13 cellular contexts compared by ENCODE assay signal in the genomic region with DNA sequence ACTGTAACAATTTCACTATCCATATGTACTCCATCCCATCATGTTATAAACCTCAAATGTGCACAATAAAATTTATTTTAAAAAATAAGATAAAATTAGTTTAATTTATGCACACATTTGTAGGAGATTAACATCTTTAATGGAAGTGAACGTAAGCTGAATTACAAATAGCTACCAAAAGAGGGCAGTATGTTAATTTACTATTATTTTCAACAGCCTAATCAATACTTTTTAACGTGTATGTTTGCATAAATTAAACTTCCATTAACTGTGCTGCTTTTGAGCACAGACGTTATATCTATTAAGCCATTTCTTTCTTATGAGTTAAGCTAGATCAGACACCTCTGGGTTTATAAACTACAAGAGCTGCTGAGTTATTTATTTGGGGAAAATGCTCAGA. TPM values are rescaled to one million over a fixed set of nuclear protein-coding genes. Genes with fewer than 3 reads are reported as not detected.
DNase-seq lines count a peak whose midpoint lies in the region; ATAC-seq, FAIRE-seq and TF ChIP-seq lines count a peak whose summit lies in the region.
"Had no signal": no experiment of that assay in that cellular context is flagged by ENCODE, and none has a peak within 500 bp of the region (broad histone marks: within the 10 kb centered on the region; RNA-seq: fewer than 3 reads in every experiment).

No MANE protein-coding gene starts in this region.

- POLR2A ChIA-PET in BJ (lab: Charles Lee): interaction anchor here (0.7 kb wide), 1 partner anchor 56 kb away, joined by 3 read pairs; no protein-coding TSS in a partner anchor
- POLR2A ChIA-PET in GM12878 (lab: Charles Lee): no interaction called here

- BruUV-seq in GM12878 (replicated peaks; lab: Mats Ljungman, UMichigan): no TSS peak

- intact Hi-C loops in GM12878 (cut with micrococcal nuclease; ENCODE audit: unreplicated experiment) (loop anchor here (2.0 to 5.0 kb wide), 2 partner anchors 187 to 294 kb away; no protein-coding TSS in a partner anchor), right lobe of liver (cut with DNase I) (no loop called here)

- H3K9me3 ChIP-seq in GM12878 (replicated peaks; ENCODE audit: control insufficient read depth, insufficient read depth, low read length): no peaks in the 10 kb centered on the region
- no peaks in the 10 kb centered on the region for H3K9me3 ChIP-seq in right lobe of liver

- TF ChIP-seq CTCF in BJ (IDR thresholded peaks at IDR 0.05; ENCODE audit: insufficient read depth, low read depth, low read length): peak; percentile 8; the same call in 1 of the 2 replicates
- peak in 2 of 3 experiments; percentile 14 to 39; a peak in 2 of 6 replicates for TF ChIP-seq CTCF in GM12878 (IDR thresholded peaks at IDR 0.05 in 2 of 3, conservative IDR thresholded peaks at IDR 0.05 in 1 of 3; ENCODE audit: control insufficient read depth in 2 of 3, extremely low read depth in 1 of 3, insufficient read depth in 1 of 3, low read depth in 3 of 3, low read length in 3 of 3)
- TF ChIP-seq CTCF in right lobe of liver (IDR thresholded peaks at IDR 0.05): peak; percentile 41 to 46 (median 44)

- TF ChIP-seq EP300 in GM12878 (IDR thresholded peaks at IDR 0.05; ENCODE audit: borderline replicate concordance in 1 of 2, control insufficient read depth in 1 of 2, low read depth in 2 of 2, low read length in 2 of 2): no peak

- no peak for TF ChIP-seq POLR2A in GM12878 (IDR thresholded peaks at IDR 0.05; ENCODE audit: low read depth, low read length)
- no peak for TF ChIP-seq POLR2A in right lobe of liver (IDR thresholded peaks at IDR 0.05)

- no peak overlapping the region for H2AFZ ChIP-seq in GM12878 (ENCODE audit: control insufficient read depth, low read depth, low read length)
- H2AFZ ChIP-seq: GM23248 had no signal

- H4K20me1 ChIP-seq in GM12878 (ENCODE audit: control insufficient read depth, insufficient read depth): no peaks in the 10 kb centered on the region

- no peaks in the 10 kb centered on the region for H3K4me1 ChIP-seq in GM12878 (ENCODE audit: control insufficient read depth, insufficient read depth, low read length)
- no peaks in the 10 kb centered on the region for H3K4me1 ChIP-seq in right lobe of liver

- H3K36me3 ChIP-seq in BJ (ENCODE audit: control insufficient read depth, insufficient read depth, low read length) (no peaks in the 10 kb centered on the region), GM12878 (ENCODE audit: control insufficient read depth in 2 of 2, insufficient read depth in 2 of 2, low read length in 1 of 2) (no peaks in the 10 kb centered on the region), right lobe of liver (no peaks in the 10 kb centered on the region)

- RAD21 ChIA-PET in GM12878 (lab: Charles Lee; ENCODE audit: unreplicated experiment): interaction anchor here (0.9 to 2.6 kb wide), 6 partner anchors 10 to 630 kb away, joined by 3 to 17 read pairs (median 6); no protein-coding TSS in a partner anchor

- no peaks in the 10 kb centered on the region for H3K79me2 ChIP-seq in GM12878 (ENCODE audit: control insufficient read depth, insufficient read depth, low read length)

- no peaks in the 10 kb centered on the region for H3K27me3 ChIP-seq in BJ (ENCODE audit: control insufficient read depth, insufficient read depth, low read length)
- no peaks in the 10 kb centered on the region for H3K27me3 ChIP-seq in GM12878 (replicated peaks in 1 of 2; ENCODE audit: control insufficient read depth in 2 of 2, insufficient read depth in 2 of 2, low read length in 1 of 2)
- no peaks in the 10 kb centered on the region for H3K27me3 ChIP-seq in right lobe of liver

- no peak overlapping the region for H3K4me2 ChIP-seq in GM12878 (ENCODE audit: control insufficient read depth, insufficient read depth)

- SMC1A ChIA-PET in GM12878 (lab: Charles Lee; ENCODE audit: uncharacterized antibody, unreplicated experiment): interaction anchor here (0.7 to 1.6 kb wide), 14 partner anchors 9 to 630 kb away, joined by 3 to 9 read pairs (median 4); no protein-coding TSS in a partner anchor

- no peak for ATAC-seq in GM12878
- peak in 1 of 4 donors; percentile 24 for ATAC-seq in right lobe of liver
- ATAC-seq: activated T-helper 17 cell treated with anti-CD3 and anti-CD28 coated beads, Interleukin-2, amount 50 U/mL, for 72 hours; WTC11 had no signal

- in situ Hi-C loops in GM12878 (cut with MboI): loop anchor here (5.0 kb wide), 1 partner anchor 292 kb away; no protein-coding TSS in a partner anchor

- DNase-seq in BJ (ENCODE audit: low read depth): no peak
- DNase-seq in HT-29 (ENCODE audit: low spot score): peak; percentile 42
- no peak for DNase-seq in GM12878 (ENCODE audit: low read depth, low spot score)
- DNase-seq in right lobe of liver: no peak
- no peak for DNase-seq in NCI-H1436 (lab: John Stamatoyannopoulos, UW)
- no peak for DNase-seq in activated effector memory CD4-positive, alpha-beta T cell treated with anti-CD3 and anti-CD28 coated beads, Interleukin-2, amount 50 U/mL, for 16 hours
- DNase-seq in stimulated activated naive CD4-positive, alpha-beta T cell treated with Interleukin-2 at 50 U/mL for 16 hours (lab: John Stamatoyannopoulos, UW): no peak
- DNase-seq in hypothalamus (lab: John Stamatoyannopoulos, UW): no peak
- DNase-seq: GM23248, trophoblast cell had no signal

- peak; percentile 34; the same call in 1 of the 2 replicates for TF ChIP-seq RAD21 in GM12878 (IDR thresholded peaks at IDR 0.05; ENCODE audit: insufficient read depth, low read depth, low read length)

- WGBS in GM12878 (ENCODE audit: insufficient coverage, insufficient replicate concordance, low lambda C conversion rate, missing lambda C conversion rate): 0% methylated on average over 3 of the region's 3 CpGs
- WGBS in right lobe of liver (ENCODE audit: insufficient coverage, low coverage, low lambda C conversion rate, missing lambda C conversion rate): 10% methylated on average over 3 of the region's 3 CpGs

- no peak for FAIRE-seq in GM12878 (lab: Jason Lieb, UNC)

- H3K27ac ChIP-seq in GM12878 (ENCODE audit: control insufficient read depth, insufficient read depth) (no peak overlapping the region), right lobe of liver (no peak overlapping the region)
- H3K27ac ChIP-seq: coronary artery, GM23248 had no signal

- H3K4me3 ChIP-seq in BJ (ENCODE audit: low read depth, low read length) (no peak overlapping the region), GM12878 (no peak overlapping the region), right lobe of liver (no peak overlapping the region)
- H3K4me3 ChIP-seq: coronary artery, GM23248 had no signal

- no peak overlapping the region for H3K9ac ChIP-seq in GM12878 (ENCODE audit: control insufficient read depth, insufficient read depth, low read length)
- H3K9ac ChIP-seq: GM23248 had no signal

- CTCF ChIA-PET in BJ (lab: Yijun Ruan, JAX): interaction anchor here (0.6 to 2.1 kb wide), 5 partner anchors 11 to 293 kb away, joined by 3 to 7 read pairs (median 4); no protein-coding TSS in a partner anchor
- CTCF ChIA-PET in GM12878 (lab: Yijun Ruan, JAX): interaction anchor here (0.6 to 4.9 kb wide), 15 partner anchors 10 to 507 kb away, joined by 3 to 44 read pairs (median 4); no protein-coding TSS in a partner anchor

TF ChIP-seq in GM12878, 131 proteins besides CTCF, POLR2A, EP300 and RAD21 (continues in another document):
- no peak for TF ChIP-seq EZH2 (IDR thresholded peaks at IDR 0.05; ENCODE audit: borderline replicate concordance, control insufficient read depth, low read depth, low read length)

RNA-seq across cellular contexts. Expression of gene PHKA2, which starts 56.5 kb away (rescaled TPM):
- 15.6 and 23.1 TPM in 2 replicates for polyA plus RNA-seq in BJ (2011; rRNA removed)
- 22.5 and 26.2 TPM in 2 replicates for polyA minus RNA-seq in BJ (2011; rRNA and poly(A)+ RNA removed)
- 23.7 and 24.0 TPM in 2 replicates for total RNA-seq in HT-29 (2014; rRNA removed; shearing (Covaris generic))
- total RNA-seq in GM12878 (2013; cell fraction: nucleolus; rRNA removed): 95.4 and 95.7 TPM in 2 replicates
- 15.6 and 17.5 TPM in 2 replicates for total RNA-seq in GM12878 (2014; rRNA removed)
- total RNA-seq in GM12878 (2014; rRNA removed; fragmentation: Illumina TruSeq; extraction: Trizol): 13.1 and 15.9 TPM in 2 replicates
- 22.7 and 25.6 TPM in 2 replicates for total RNA-seq in GM12878 (2021)
- 10.3 TPM for polyA plus RNA-seq in GM12878 (2011; ENCODE audit: low read depth)
- polyA plus RNA-seq in GM12878 (2011; rRNA removed): 18.9 and 25.0 TPM in 2 replicates
- polyA plus RNA-seq in GM12878 (2011; cell fraction: cytosol; rRNA removed): 21.7 and 29.7 TPM in 2 replicates
- 195 and 255 TPM in 2 replicates for polyA plus RNA-seq in GM12878 (2011; cell fraction: nucleus; rRNA removed)
- 14.8 and 19.0 TPM in 2 replicates for polyA plus RNA-seq in GM12878 (2012)
- 12.3 and 17.2 TPM in 2 replicates for polyA plus RNA-seq in GM12878 (2014; fragmentation: Illumina TruSeq; extraction: Trizol)
- polyA plus RNA-seq in GM12878 (2014; fragmentation: Nextera tagmentation; extraction: Ambion mirVana): 1 to 10 TPM; 1.4 to 5.3 TPM
- polyA plus RNA-seq in GM12878 (2014; rRNA removed): 21.4 and 21.8 TPM in 2 replicates
- 10 to 100 TPM; 11.8 to 13.6 TPM for polyA plus RNA-seq in GM12878 (2016; fragmentation: Nextera tagmentation; extraction: Ambion mirVana)
- polyA minus RNA-seq in GM12878 (2011; rRNA and poly(A)+ RNA removed): 33.9 and 47.1 TPM in 2 replicates
- polyA minus RNA-seq in GM12878 (2011; cell fraction: cytosol; rRNA and poly(A)+ RNA removed): 11.2 and 16.4 TPM in 2 replicates
- polyA minus RNA-seq in GM12878 (2011; cell fraction: nucleus; rRNA and poly(A)+ RNA removed): 61.9 and 83.0 TPM in 2 replicates
- total RNA-seq in right lobe of liver: 100 to 1,000 TPM in 2 of 6 experiments, 10 to 100 TPM in 4; 48.9 to 114 (median 62.1) TPM
